18 cellular contexts compared by ENCODE assay signal in genomic region chr5:62011072-62011664, GRCh38.
"Had no signal": no experiment of that assay in that cellular context is flagged by ENCODE, and none has a peak within 500 bp of the region (broad histone marks: within the 10 kb centered on the region; RNA-seq: fewer than 3 reads in every experiment).

No MANE protein-coding gene starts in this region.

- H3K9me3 ChIP-seq: gastroesophageal sphincter, mucosa of descending colon, right atrium auricular region, transverse colon had no signal

- H3K4me3 Mint-ChIP-seq: activated CD4-positive, alpha-beta memory T cell treated with anti-CD3 and anti-CD28 coated beads for 36 hours; activated naive CD4-positive, alpha-beta T cell treated with anti-CD3 and anti-CD28 coated beads for 36 hours; activated naive CD8-positive, alpha-beta T cell treated with anti-CD3 and anti-CD28 coated beads, Interleukin-2, amount 10 ng/mL, durations not matched to agents 7 days and 5 days; naive B cell; stimulated activated naive CD8-positive, alpha-beta T cell treated with anti-CD3 and anti-CD28 coated beads, Interleukin-15, Interleukin-2, amounts not matched to agents 100 ng/mL and 50 ng/mL, for 24 hours; T-helper 17 cell had no signal

- H3K27me3 Mint-ChIP-seq: activated CD4-positive, alpha-beta memory T cell treated with anti-CD3 and anti-CD28 coated beads for 36 hours; activated naive CD8-positive, alpha-beta T cell treated with anti-CD3 and anti-CD28 coated beads, Interleukin-2, amount 10 ng/mL, durations not matched to agents 7 days and 5 days; T-helper 17 cell had no signal

- H3K4me3 ChIP-seq: cardiac muscle cell, gastroesophageal sphincter, mucosa of descending colon, right atrium auricular region, transverse colon had no signal

- H3K9me3 Mint-ChIP-seq: activated CD4-positive, alpha-beta memory T cell treated with anti-CD3 and anti-CD28 coated beads for 36 hours; activated naive CD4-positive, alpha-beta T cell treated with anti-CD3 and anti-CD28 coated beads for 36 hours; activated naive CD8-positive, alpha-beta T cell treated with anti-CD3 and anti-CD28 coated beads, Interleukin-2, amount 10 ng/mL, durations not matched to agents 7 days and 5 days had no signal

- ATAC-seq: gastroesophageal sphincter, left colon, mucosa of descending colon, T-helper 17 cell had no signal

- DNase-seq: activated CD4-positive, alpha-beta memory T cell treated with anti-CD3 and anti-CD28 coated beads for 36 hours; activated CD4-positive, alpha-beta T cell treated with anti-CD3 and anti-CD28 coated beads for 48 hours; activated naive CD4-positive, alpha-beta T cell treated with anti-CD3 and anti-CD28 coated beads for 36 hours; activated naive CD8-positive, alpha-beta T cell treated with anti-CD3 and anti-CD28 coated beads, Interleukin-2, amount 10 ng/mL, durations not matched to agents 7 days and 5 days; activated T-cell treated with anti-CD3 and anti-CD28 coated beads, Interleukin-2, amount 50 U/mL, for 48 hours; cortex of kidney; left colon; mesenchymal stem cell; mucosa of descending colon; naive B cell; stimulated activated CD4-positive, alpha-beta T cell treated with anti-CD3 and anti-CD28 coated beads, Interleukin-4, amount 100 ng/mL, for 24 hours; T-helper 17 cell; transverse colon had no signal

- H3K27ac ChIP-seq: cardiac muscle cell, epithelial cell of prostate, gastroesophageal sphincter, right atrium auricular region, transverse colon had no signal

- H3K27ac Mint-ChIP-seq: activated CD4-positive, alpha-beta memory T cell treated with anti-CD3 and anti-CD28 coated beads for 36 hours; activated naive CD4-positive, alpha-beta T cell treated with anti-CD3 and anti-CD28 coated beads for 36 hours; activated naive CD8-positive, alpha-beta T cell treated with anti-CD3 and anti-CD28 coated beads, Interleukin-2, amount 10 ng/mL, durations not matched to agents 7 days and 5 days; naive B cell; stimulated activated naive CD8-positive, alpha-beta T cell treated with anti-CD3 and anti-CD28 coated beads, Interleukin-15, Interleukin-2, amounts not matched to agents 100 ng/mL and 50 ng/mL, for 24 hours; T-helper 17 cell had no signal

- H3K27me3 ChIP-seq: cardiac muscle cell, gastroesophageal sphincter, right atrium auricular region, transverse colon had no signal

- H3K4me1 Mint-ChIP-seq: activated naive CD8-positive, alpha-beta T cell treated with anti-CD3 and anti-CD28 coated beads, Interleukin-2, amount 10 ng/mL, durations not matched to agents 7 days and 5 days; naive B cell; T-helper 17 cell had no signal

- H3K36me3 ChIP-seq: cardiac muscle cell, gastroesophageal sphincter, right atrium auricular region, transverse colon had no signal

- H3K36me3 Mint-ChIP-seq: activated CD4-positive, alpha-beta memory T cell treated with anti-CD3 and anti-CD28 coated beads for 36 hours; activated naive CD8-positive, alpha-beta T cell treated with anti-CD3 and anti-CD28 coated beads, Interleukin-2, amount 10 ng/mL, durations not matched to agents 7 days and 5 days; naive B cell had no signal

- H3K4me1 ChIP-seq: gastroesophageal sphincter, right atrium auricular region, transverse colon had no signal
